ENCODE assay signal across 8 cellular contexts in genomic region chrX:9899640-9900075, GRCh38.
DNase-seq lines count a peak whose midpoint lies in the region; ATAC-seq, FAIRE-seq and TF ChIP-seq lines count a peak whose summit lies in the region.

No MANE protein-coding gene starts in this region.

- H3K9me1 ChIP-seq in endothelial cell of umbilical vein (replicated peaks; ENCODE audit: control insufficient read depth, extremely low read depth, insufficient read depth, low read length) = no peaks in the 10 kb centered on the region

- CTCF ChIA-PET in endothelial cell of umbilical vein (lab: Charles Lee) = no interaction called here

- H3K27ac ChIP-seq in endothelial cell of umbilical vein (ENCODE audit: insufficient read depth, low read depth, low read length) = no peak overlapping the region

- no peak for TF ChIP-seq CTCF in endothelial cell of umbilical vein (IDR thresholded peaks at IDR 0.05; ENCODE audit: extremely low read depth in 1 of 2, insufficient read depth in 1 of 2, low read depth in 1 of 2, low read length in 2 of 2)

- FAIRE-seq in endothelial cell of umbilical vein (lab: Jason Lieb, UNC) = peak; percentile 53

- BruUV-seq in endothelial cell of umbilical vein (replicated peaks; lab: Mats Ljungman, UMichigan) = no TSS peak

- H2AFZ ChIP-seq in endothelial cell of umbilical vein (ENCODE audit: low read depth, low read length) = no peak overlapping the region

- H4K20me1 ChIP-seq in endothelial cell of umbilical vein (replicated peaks; ENCODE audit: control insufficient read depth, extremely low read depth, insufficient read depth, low read length) = no peaks in the 10 kb centered on the region

- dilution Hi-C loops in endothelial cell of umbilical vein (cut with MboI; ENCODE audit: extremely low pct_ligation_motif_present, low sequenced_read_pairs) = no loop called here

- no peak overlapping the region for H3K4me2 ChIP-seq in endothelial cell of umbilical vein (ENCODE audit: insufficient read depth, low read length)

- in situ Hi-C loops in KBM-7 (cut with MboI; ENCODE audit: low pct_unique_long_range_greater_than_20kb, low sequenced_read_pairs) = loop anchor here (25.0 kb wide), 2 partner anchors 88 to 213 kb away; no protein-coding TSS in a partner anchor

- POLR2A ChIA-PET in endothelial cell of umbilical vein (lab: Charles Lee) = no interaction called here

- DNase-seq in NCI-H524 (lab: John Stamatoyannopoulos, UW) (peak; percentile 49 to 65), NCI-H524 treated with DMSO at 0.1 percent for 48 hours (lab: John Stamatoyannopoulos, UW) (no peak), MG63 (peak; percentile 56), endothelial cell of umbilical vein (ENCODE audit: low read depth, low spot score) (peak; percentile 32), renal cortical epithelial cell (ENCODE audit: low read depth) (peak; percentile 22), KBM-7 (no peak), SKM-1 treated with dmso at 0.1 percent for 144 hours (lab: John Stamatoyannopoulos, UW; ENCODE audit: unreplicated experiment) (no peak)

- H3K36me3 ChIP-seq in MG63 (no peaks in the 10 kb centered on the region), endothelial cell of umbilical vein (ENCODE audit: control insufficient read depth in 2 of 2, extremely low read depth in 1 of 2, insufficient read depth in 2 of 2, low read length in 2 of 2) (peaks cover 0 to 12% of the 10 kb centered on the region in 2 experiments)

- ATAC-seq in HG03097 (IDR thresholded peaks at IDR 0.05; ENCODE audit: low FRiP score, unreplicated experiment) = no peak

- intact Hi-C loops in endothelial cell of umbilical vein (cut with micrococcal nuclease) = no loop called here

- H3K27me3 ChIP-seq in MG63 (no peaks in the 10 kb centered on the region), endothelial cell of umbilical vein (ENCODE audit: control insufficient read depth in 2 of 2, insufficient read depth in 2 of 2, low read length in 2 of 2) (no peaks in the 10 kb centered on the region)

- TF ChIP-seq POLR2A in endothelial cell of umbilical vein (IDR thresholded peaks at IDR 0.05; ENCODE audit: low read depth, low read length) = no peak

- H3K4me3 ChIP-seq in MG63 (no peak overlapping the region), endothelial cell of umbilical vein (replicated peaks in 1 of 3; ENCODE audit: insufficient read depth in 1 of 3, low read depth in 1 of 3, low read length in 3 of 3) (no peak overlapping the region)

- H3K9me3 ChIP-seq in MG63 (no peaks in the 10 kb centered on the region), endothelial cell of umbilical vein (replicated peaks; ENCODE audit: control insufficient read depth, insufficient read depth, low read length) (no peaks in the 10 kb centered on the region)

- H3K4me1 ChIP-seq in endothelial cell of umbilical vein (ENCODE audit: control insufficient read depth, extremely low read depth, insufficient read depth, low read length) = no peaks in the 10 kb centered on the region

- H3K9ac ChIP-seq in endothelial cell of umbilical vein (replicated peaks; ENCODE audit: extremely low read depth, insufficient read depth, low read length) = no peak overlapping the region

- H3K79me2 ChIP-seq in endothelial cell of umbilical vein (ENCODE audit: control insufficient read depth, insufficient read depth, low read length) = no peaks in the 10 kb centered on the region

TF ChIP-seq in endothelial cell of umbilical vein, 7 proteins besides CTCF, POLR2A, EP300 and RAD21:
- no peak for TF ChIP-seq GATA2 (IDR thresholded peaks at IDR 0.05; ENCODE audit: insufficient read depth, insufficient read length, low read depth, low read length)
- TF ChIP-seq MYC (IDR thresholded peaks at IDR 0.05; ENCODE audit: low read depth, low read length) = no peak
- TF ChIP-seq FOS (IDR thresholded peaks at IDR 0.05; ENCODE audit: borderline replicate concordance, insufficient read depth, low read length) = no peak
- TF ChIP-seq POLR2AphosphoS5 (IDR thresholded peaks at IDR 0.05; ENCODE audit: insufficient read depth, low read depth, low read length) = no peak
- TF ChIP-seq EZH2 (IDR thresholded peaks at IDR 0.05; ENCODE audit: borderline replicate concordance, low read depth, low read length, severe bottlenecking) = no peak
- TF ChIP-seq MAX (IDR thresholded peaks at IDR 0.05; ENCODE audit: insufficient read depth, insufficient read length) = no peak
- TF ChIP-seq JUN (IDR thresholded peaks at IDR 0.05; ENCODE audit: borderline replicate concordance, insufficient read depth, insufficient read length, low read depth) = no peak

Comparison
In these comparisons a context has a peak if more than half of its experiments do, and no peak if none do; other contexts are left out.
1. DNase-seq: peak in NCI-H524 (2 of 2), MG63 (single experiment), endothelial cell of umbilical vein (single experiment) and renal cortical epithelial cell (single experiment); none in NCI-H524 treated with DMSO at 0.1 percent for 48 hours (single experiment), KBM-7 (single experiment) and SKM-1 treated with dmso at 0.1 percent for 144 hours (single experiment).